In genomic region chr7:104982773-104983619, GRCh38 we compare ENCODE assay signal across 8 cellular contexts. TPM values are rescaled to one million over a fixed set of nuclear protein-coding genes. Genes with fewer than 3 reads are reported as not detected.
DNase-seq lines count a peak whose midpoint lies in the region; ATAC-seq and TF ChIP-seq lines count a peak whose summit lies in the region.

No MANE protein-coding gene starts in this region.

- no peaks in the 10 kb centered on the region for H3K27me3 ChIP-seq in CD4-positive, alpha-beta memory T cell (ENCODE audit: insufficient read depth, low read length)
- no peaks in the 10 kb centered on the region for H3K27me3 ChIP-seq in iPS-18a (ENCODE audit: control insufficient read depth, insufficient read depth, low read length)

- peaks cover 28 to 63% (median 39%) of the 10 kb centered on the region in 4 donors for H3K4me1 Mint-ChIP-seq in CD4-positive, alpha-beta memory T cell
- peaks cover 67% of the 10 kb centered on the region for H3K4me1 Mint-ChIP-seq in activated CD8-positive, alpha-beta T cell treated with anti-CD3 and anti-CD28 coated beads for 36 hours (ENCODE audit: low read depth)
- peaks cover 35% of the 10 kb centered on the region for H3K4me1 Mint-ChIP-seq in stimulated activated naive CD8-positive, alpha-beta T cell treated with anti-CD3 and anti-CD28 coated beads, Interleukin-15, amount 100 ng/mL, for 72 hours

- POLR2A ChIA-PET in CD4-positive, alpha-beta memory T cell (lab: Charles Lee; ENCODE audit: partially characterized antibody): interaction anchor here (0.6 to 16.1 kb wide), 31 partner anchors 16 to 1089 kb away, joined by 3 to 760 read pairs (median 4); partner anchors contain the start of genes KMT2E and RINT1
- POLR2A ChIA-PET in activated CD8-positive, alpha-beta T cell treated with anti-CD3 and anti-CD28 coated beads for 36 hours (lab: Charles Lee): interaction anchor here (0.7 to 12.5 kb wide), 12 partner anchors 10 to 96 kb away, joined by 3 to 186 read pairs (median 5); partner anchors contain the start of gene KMT2E

- peak overlapping the region; percentile 47 to 92 for H3K4me3 ChIP-seq in CD4-positive, alpha-beta memory T cell (ENCODE audit: low read length in 2 of 2)
- H3K4me3 ChIP-seq in iPS-18a (ENCODE audit: low read length): peak overlapping the region; percentile 71

- H3K36me3 Mint-ChIP-seq in CD4-positive, alpha-beta memory T cell: peaks cover 0 to 19% of the 10 kb centered on the region in 2 donors
- H3K36me3 Mint-ChIP-seq in activated CD8-positive, alpha-beta T cell treated with anti-CD3 and anti-CD28 coated beads for 36 hours (ENCODE audit: low read depth): peaks cover 14% of the 10 kb centered on the region

- peaks cover 37% of the 10 kb centered on the region for H3K4me1 ChIP-seq in CD4-positive, alpha-beta memory T cell (ENCODE audit: insufficient read depth, low read length)
- H3K4me1 ChIP-seq in iPS-18a (ENCODE audit: control insufficient read depth, low read depth, low read length): peaks cover 42% of the 10 kb centered on the region

- no peak for ATAC-seq in activated CD8-positive, alpha-beta T cell treated with anti-CD3 and anti-CD28 coated beads for 36 hours
- ATAC-seq in stimulated activated naive CD8-positive, alpha-beta T cell treated with anti-CD3 and anti-CD28 coated beads, Interleukin-15, amount 100 ng/mL, for 72 hours: no peak

- H3K9ac ChIP-seq in iPS-18a (ENCODE audit: low read length): peak overlapping the region; percentile 89

- TF ChIP-seq CTCF in activated CD8-positive, alpha-beta T cell treated with anti-CD3 and anti-CD28 coated beads for 36 hours (IDR thresholded peaks at IDR 0.05): no peak

- CTCF ChIA-PET in CD4-positive, alpha-beta memory T cell (lab: Charles Lee; ENCODE audit: partially characterized antibody): interaction anchor here (0.6 to 8.9 kb wide), 33 partner anchors 10 to 448 kb away, joined by 3 to 160 read pairs (median 4); partner anchors contain the start of genes KMT2E and SRPK2
- CTCF ChIA-PET in activated CD8-positive, alpha-beta T cell treated with anti-CD3 and anti-CD28 coated beads for 36 hours (lab: Charles Lee): interaction anchor here (1.0 to 16.8 kb wide), 21 partner anchors 13 to 447 kb away, joined by 3 to 210 read pairs (median 6); partner anchors contain the start of gene KMT2E

- intact Hi-C loops in CD4-positive, alpha-beta memory T cell (cut with micrococcal nuclease): loop anchor here (1.0 to 5.0 kb wide), 6 partner anchors 38 to 604 kb away; partner anchors contain the start of gene RINT1
- intact Hi-C loops in activated CD8-positive, alpha-beta T cell treated with anti-CD3 and anti-CD28 coated beads for 36 hours (cut with micrococcal nuclease): loop anchor here (2.0 to 10.0 kb wide), 4 partner anchors 28 to 352 kb away; no protein-coding TSS in a partner anchor

- DNase-seq in CD4-positive, alpha-beta memory T cell: peak in 1 of 5 donors; percentile 38
- DNase-seq in activated CD8-positive, alpha-beta T cell treated with anti-CD3 and anti-CD28 coated beads for 36 hours: peak; percentile 22
- no peak for DNase-seq in stimulated activated naive CD8-positive, alpha-beta T cell treated with anti-CD3 and anti-CD28 coated beads, Interleukin-15, amount 100 ng/mL, for 72 hours
- DNase-seq in Ammon's horn (ENCODE audit: low spot score) (no peak), putamen (ENCODE audit: low spot score) (no peak), GM03348 (ENCODE audit: low spot score) (no peak)

- no peaks in the 10 kb centered on the region for H3K9me3 ChIP-seq in CD4-positive, alpha-beta memory T cell (ENCODE audit: control insufficient read depth in 1 of 2, low read length in 2 of 2)
- no peaks in the 10 kb centered on the region for H3K9me3 ChIP-seq in KOPT-K1 (ENCODE audit: insufficient read depth, low read length, poor library complexity, severe bottlenecking)
- no peaks in the 10 kb centered on the region for H3K9me3 ChIP-seq in iPS-18a (ENCODE audit: control insufficient read depth, low read depth, low read length)

- no peaks in the 10 kb centered on the region for H3K9me3 Mint-ChIP-seq in CD4-positive, alpha-beta memory T cell
- H3K9me3 Mint-ChIP-seq in activated CD8-positive, alpha-beta T cell treated with anti-CD3 and anti-CD28 coated beads for 36 hours: no peaks in the 10 kb centered on the region
- H3K9me3 Mint-ChIP-seq in stimulated activated naive CD8-positive, alpha-beta T cell treated with anti-CD3 and anti-CD28 coated beads, Interleukin-15, amount 100 ng/mL, for 72 hours: no peaks in the 10 kb centered on the region

- H3K27ac ChIP-seq in CD4-positive, alpha-beta memory T cell (ENCODE audit: low read depth, low read length): peak overlapping the region; percentile 98
- H3K27ac ChIP-seq in KOPT-K1 (ENCODE audit: low read depth, low read length, poor library complexity, severe bottlenecking) (peak overlapping the region; percentile 90), iPS-18a (ENCODE audit: low read length) (peak overlapping the region; percentile 91)

- peaks cover 4% of the 10 kb centered on the region for H3K36me3 ChIP-seq in CD4-positive, alpha-beta memory T cell (ENCODE audit: insufficient read depth, low read length)
- H3K36me3 ChIP-seq in KOPT-K1 (ENCODE audit: insufficient read depth, low read length) (peaks cover 30% of the 10 kb centered on the region), iPS-18a (ENCODE audit: control insufficient read depth, low read depth, low read length) (no peaks in the 10 kb centered on the region)

- H3K27ac Mint-ChIP-seq in CD4-positive, alpha-beta memory T cell: peak overlapping the region in 6 of 7 donors; percentile 99 to 100 (median 100)
- H3K27ac Mint-ChIP-seq in activated CD8-positive, alpha-beta T cell treated with anti-CD3 and anti-CD28 coated beads for 36 hours: peak overlapping the region; percentile 100
- peak overlapping the region; percentile 99 to 100 for H3K27ac Mint-ChIP-seq in stimulated activated naive CD8-positive, alpha-beta T cell treated with anti-CD3 and anti-CD28 coated beads, Interleukin-15, amount 100 ng/mL, for 72 hours

- peak overlapping the region; percentile 97 to 100 (median 100) for H3K4me3 Mint-ChIP-seq in CD4-positive, alpha-beta memory T cell
- H3K4me3 Mint-ChIP-seq in activated CD8-positive, alpha-beta T cell treated with anti-CD3 and anti-CD28 coated beads for 36 hours: peak overlapping the region; percentile 86
- peak overlapping the region; percentile 92 to 97 for H3K4me3 Mint-ChIP-seq in stimulated activated naive CD8-positive, alpha-beta T cell treated with anti-CD3 and anti-CD28 coated beads, Interleukin-15, amount 100 ng/mL, for 72 hours

- no peaks in the 10 kb centered on the region for H3K27me3 Mint-ChIP-seq in CD4-positive, alpha-beta memory T cell
- H3K27me3 Mint-ChIP-seq in activated CD8-positive, alpha-beta T cell treated with anti-CD3 and anti-CD28 coated beads for 36 hours: no peaks in the 10 kb centered on the region
- no peaks in the 10 kb centered on the region for H3K27me3 Mint-ChIP-seq in stimulated activated naive CD8-positive, alpha-beta T cell treated with anti-CD3 and anti-CD28 coated beads, Interleukin-15, amount 100 ng/mL, for 72 hours

RNA-seq across cellular contexts. Expression of gene KMT2E, which starts 31.0 kb away (rescaled TPM):
- 100 to 1,000 TPM; 213 to 224 TPM for total RNA-seq in CD4-positive, alpha-beta memory T cell
- 100 to 1,000 TPM; 109 to 244 TPM for polyA plus RNA-seq in CD4-positive, alpha-beta memory T cell
- total RNA-seq in activated CD8-positive, alpha-beta T cell treated with anti-CD3 and anti-CD28 coated beads for 36 hours: 10 to 100 TPM; 94.7 to 98.4 TPM
